Comparison of ENCODE assay signal across 11 cellular contexts in the genomic region with DNA sequence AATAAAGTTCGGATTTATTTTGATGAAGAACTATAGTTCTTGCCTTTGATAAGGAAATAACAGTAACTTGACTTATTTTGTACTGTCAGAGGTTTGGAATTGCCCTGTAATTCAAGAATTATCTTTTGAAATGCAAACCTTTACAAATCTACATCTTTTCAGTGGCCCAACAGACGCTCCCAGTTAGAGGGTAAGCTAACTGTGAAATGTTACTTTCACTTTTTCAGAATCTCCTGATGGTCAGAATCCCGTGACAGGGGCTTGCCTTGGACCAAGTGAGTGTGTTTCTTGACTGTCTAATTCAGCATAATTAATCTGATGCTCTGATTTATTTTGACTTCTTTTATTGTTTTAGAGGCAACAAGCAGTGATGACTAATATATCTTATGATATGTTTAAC.
DNase-seq lines count a peak whose midpoint lies in the region; ATAC-seq and TF ChIP-seq lines count a peak whose summit lies in the region.
"Had no signal": no experiment of that assay in that cellular context is flagged by ENCODE, and none has a peak within 500 bp of the region (broad histone marks: within the 10 kb centered on the region; RNA-seq: fewer than 3 reads in every experiment).

No MANE protein-coding gene starts in this region.

- intact Hi-C loops in ascending aorta (cut with DNase I), result no loop called here
- intact Hi-C loops in mammary epithelial cell (cut with micrococcal nuclease), result no loop called here

- dilution Hi-C loops in mammary epithelial cell (cut with HindIII; ENCODE audit: low sequenced_read_pairs), result no loop called here

- H3K27me3 ChIP-seq in ascending aorta, result no peaks in the 10 kb centered on the region
- peaks cover 1% of the 10 kb centered on the region for H3K27me3 ChIP-seq in mammary epithelial cell (ENCODE audit: insufficient read depth, low read length)

- no TSS peak for BruUV-seq in mammary epithelial cell (replicated peaks; lab: Mats Ljungman, UMichigan)

- H3K27ac ChIP-seq in ascending aorta (no peak overlapping the region), mammary epithelial cell (ENCODE audit: insufficient read depth, low read depth, low read length) (no peak overlapping the region)

- ATAC-seq in GM18870 (IDR thresholded peaks at IDR 0.05; ENCODE audit: unreplicated experiment) (peak; percentile 24), HG02840 (IDR thresholded peaks at IDR 0.05; ENCODE audit: low FRiP score, unreplicated experiment) (peak; percentile 43), HG02678 (IDR thresholded peaks at IDR 0.05; ENCODE audit: unreplicated experiment) (no peak)

- TF ChIP-seq CTCF in ascending aorta (IDR thresholded peaks at IDR 0.05) (no peak), mammary epithelial cell (conservative IDR thresholded peaks at IDR 0.05 in 1 of 2, IDR thresholded peaks at IDR 0.05 in 1 of 2; ENCODE audit: extremely low read depth in 1 of 2, insufficient read depth in 1 of 2, low read depth in 1 of 2, low read length in 2 of 2) (no peak)

- no peak overlapping the region for H3K4me2 ChIP-seq in mammary epithelial cell (ENCODE audit: insufficient read depth, low read depth, low read length)

- H3K36me3 ChIP-seq in ascending aorta, result no peaks in the 10 kb centered on the region
- H3K36me3 ChIP-seq in mammary epithelial cell (ENCODE audit: insufficient read depth, low read length), result no peaks in the 10 kb centered on the region

- H3K9ac ChIP-seq in mammary epithelial cell (ENCODE audit: insufficient read depth, low read length), result no peak overlapping the region

- WGBS in mammary epithelial cell (ENCODE audit: low coverage, missing lambda C conversion rate), result 72% methylated on average over 3 of the region's 3 CpGs

- no peak overlapping the region for H2AFZ ChIP-seq in mammary epithelial cell (ENCODE audit: low read depth, low read length)

- H3K4me1 ChIP-seq in ascending aorta (peaks cover 0 to 2% of the 10 kb centered on the region in 2 donors), mammary epithelial cell (ENCODE audit: insufficient read depth, low read length) (no peaks in the 10 kb centered on the region)

- DNase-seq in ascending aorta (ENCODE audit: low spot score in 2 of 2) (no peak), renal cortical epithelial cell (ENCODE audit: low read depth) (peak; percentile 6), NCI-H524 (lab: John Stamatoyannopoulos, UW) (no peak), mammary epithelial cell (no peak)
- DNase-seq in central memory CD4-positive, alpha-beta T cell, result no peak
- DNase-seq: activated effector memory CD4-positive, alpha-beta T cell treated with Interleukin-2 at 50 U/mL for 16 hours; hypothalamus; SHP77 treated with DMSO at 0.1 percent for 48 hours had no signal

- H3K4me3 ChIP-seq in ascending aorta (peak overlapping the region; percentile 9 to 40), mammary epithelial cell (replicated peaks in 1 of 3; ENCODE audit: insufficient read depth in 1 of 3, low read depth in 2 of 3, low read length in 3 of 3) (no peak overlapping the region)

- in situ Hi-C loops in mammary epithelial cell (cut with MboI; ENCODE audit: low sequenced_read_pairs in 2 of 2), result no loop called here

- CTCF ChIA-PET in mammary epithelial cell (lab: Charles Lee; ENCODE audit: low non-redundant PET), result no interaction called here

- no peaks in the 10 kb centered on the region for H3K79me2 ChIP-seq in mammary epithelial cell (ENCODE audit: insufficient read depth, low read length)

- H3K9me3 ChIP-seq in ascending aorta (no peaks in the 10 kb centered on the region), mammary epithelial cell (replicated peaks; ENCODE audit: insufficient read depth, low read length) (no peaks in the 10 kb centered on the region)

- no peaks in the 10 kb centered on the region for H4K20me1 ChIP-seq in mammary epithelial cell (ENCODE audit: insufficient read depth, low read length)

Comparison
In these comparisons a context has a peak if more than half of its experiments do, and no peak if none do; other contexts are left out.
1. H3K4me3 ChIP-seq: peak in ascending aorta (2 of 2); none in mammary epithelial cell (0 of 3).